ENCODE assay signal across 9 cellular contexts in genomic region chr1:116826818-116827606, GRCh38.
DNase-seq lines count a peak whose midpoint lies in the region; ATAC-seq, FAIRE-seq and TF ChIP-seq lines count a peak whose summit lies in the region.
"Had no signal": no experiment of that assay in that cellular context is flagged by ENCODE, and none has a peak within 500 bp of the region (broad histone marks: within the 10 kb centered on the region; RNA-seq: fewer than 3 reads in every experiment).

No MANE protein-coding gene starts in this region.

- peaks cover 17% of the 10 kb centered on the region for H3K4me1 Mint-ChIP-seq in MCF 10A (ENCODE audit: insufficient read depth, unreplicated experiment)

- no peak for FAIRE-seq in small intestine (lab: Jason Lieb, UNC)

- H3K27me3 ChIP-seq in breast epithelium = no peaks in the 10 kb centered on the region
- H3K27me3 ChIP-seq in small intestine (ENCODE audit: control insufficient read depth in 2 of 2, insufficient read depth in 2 of 2, low read length in 2 of 2) = no peaks in the 10 kb centered on the region
- no peaks in the 10 kb centered on the region for H3K27me3 ChIP-seq in heart left ventricle
- H3K27me3 ChIP-seq in right atrium auricular region = no peaks in the 10 kb centered on the region

- no peaks in the 10 kb centered on the region for H3K36me3 Mint-ChIP-seq in MCF 10A (ENCODE audit: insufficient read depth, unreplicated experiment)

- intact Hi-C loops in MCF 10A (cut with micrococcal nuclease) (no loop called here), breast epithelium (cut with DNase I; ENCODE audit: low total_unique reads) (no loop called here), heart left ventricle (cut with DNase I) (no loop called here)

- no peaks in the 10 kb centered on the region for H3K27me3 Mint-ChIP-seq in MCF 10A (ENCODE audit: insufficient read depth, unreplicated experiment)

- H3K4me1 ChIP-seq in breast epithelium = no peaks in the 10 kb centered on the region
- peaks cover 7 to 18% of the 10 kb centered on the region in 2 donors for H3K4me1 ChIP-seq in small intestine (ENCODE audit: control insufficient read depth in 2 of 2, insufficient read depth in 1 of 2, low read depth in 1 of 2, low read length in 1 of 2)
- H3K4me1 ChIP-seq in heart left ventricle = peaks cover 0 to 18% (median 11%) of the 10 kb centered on the region in 12 donors
- H3K4me1 ChIP-seq in right atrium auricular region = peaks cover 0 to 18% of the 10 kb centered on the region in 2 donors

- H3K4me3 ChIP-seq in breast epithelium = no peak overlapping the region
- no peak overlapping the region for H3K4me3 ChIP-seq in small intestine (ENCODE audit: low read depth in 1 of 2, low read length in 2 of 2)
- H3K4me3 ChIP-seq in heart left ventricle = no peak overlapping the region
- no peak overlapping the region for H3K4me3 ChIP-seq in right atrium auricular region

- no peaks in the 10 kb centered on the region for H3K9me3 ChIP-seq in breast epithelium
- no peaks in the 10 kb centered on the region for H3K9me3 ChIP-seq in small intestine (ENCODE audit: control insufficient read depth, low read depth)
- no peaks in the 10 kb centered on the region for H3K9me3 ChIP-seq in heart left ventricle
- H3K9me3 ChIP-seq in right atrium auricular region = no peaks in the 10 kb centered on the region

- DNase-seq in MCF 10A (ENCODE audit: unreplicated experiment) (peak; percentile 61), breast epithelium (ENCODE audit: low spot score in 2 of 2) (no peak), NOMO-1 treated with dmso at 0.1 percent for 144 hours (lab: John Stamatoyannopoulos, UW; ENCODE audit: unreplicated experiment) (peak; percentile 39), small intestine (peak; percentile 92), heart left ventricle (no peak), right atrium auricular region (ENCODE audit: low spot score) (no peak)
- peak; percentile 74 for DNase-seq in activated naive CD4-positive, alpha-beta T cell treated with anti-CD3 and anti-CD28 coated beads, Interleukin-2, amount 50 U/mL, for 16 hours

- H3K36me3 ChIP-seq in breast epithelium (no peaks in the 10 kb centered on the region), small intestine (ENCODE audit: control insufficient read depth in 2 of 2, insufficient read depth in 2 of 2, low read length in 2 of 2) (no peaks in the 10 kb centered on the region), heart left ventricle (no peaks in the 10 kb centered on the region), right atrium auricular region (no peaks in the 10 kb centered on the region)

- no TSS peak for BruUV-seq in MCF 10A (replicated peaks; lab: Mats Ljungman, UMichigan)

- peaks cover 7% of the 10 kb centered on the region for H3K9me3 Mint-ChIP-seq in MCF 10A (ENCODE audit: unreplicated experiment)

- H3K4me3 Mint-ChIP-seq in MCF 10A (ENCODE audit: unreplicated experiment) = no peak overlapping the region

- 38 to 44% (median 38%) methylated on average over 9 of the region's 9 CpGs for WGBS in small intestine, 3 donors
- WGBS in heart left ventricle, 4 donors = 66 to 70% (median 68%) methylated on average over 9 of the region's 9 CpGs

- no peak overlapping the region for H3K27ac ChIP-seq in breast epithelium
- peak overlapping the region; percentile 67 to 87 for H3K27ac ChIP-seq in small intestine (ENCODE audit: low read depth in 1 of 2, low read length in 1 of 2)
- no peak overlapping the region for H3K27ac ChIP-seq in heart left ventricle
- no peak overlapping the region for H3K27ac ChIP-seq in right atrium auricular region
- H3K27ac ChIP-seq: C4-2B had no signal

- peak; percentile 84 for ATAC-seq in HG03095 (IDR thresholded peaks at IDR 0.05; ENCODE audit: unreplicated experiment)
- ATAC-seq in heart left ventricle = no peak

- no peak for TF ChIP-seq POLR2A in breast epithelium (IDR thresholded peaks at IDR 0.05)
- TF ChIP-seq POLR2A in heart left ventricle (IDR thresholded peaks at IDR 0.05) = no peak

- no peak for TF ChIP-seq CTCF in MCF 10A (IDR thresholded peaks at IDR 0.05; ENCODE audit: unreplicated experiment)
- no peak for TF ChIP-seq CTCF in breast epithelium (IDR thresholded peaks at IDR 0.05)
- no peak for TF ChIP-seq CTCF in heart left ventricle (IDR thresholded peaks at IDR 0.05)
- TF ChIP-seq CTCF in right atrium auricular region (IDR thresholded peaks at IDR 0.05) = no peak

- CTCF ChIA-PET in MCF 10A (lab: Yijun Ruan, JAX) = interaction anchor here (1.2 to 1.5 kb wide), 2 partner anchors 89 to 235 kb away, joined by 3 to 4 read pairs; no protein-coding TSS in a partner anchor

- peak overlapping the region; percentile 59 for H3K27ac Mint-ChIP-seq in MCF 10A (ENCODE audit: low read depth, unreplicated experiment)

- POLR2A ChIA-PET in MCF 10A (lab: Yijun Ruan, JAX) = interaction anchor here (0.7 to 1.0 kb wide), 2 partner anchors 19 to 80 kb away, joined by 3 read pairs; no protein-coding TSS in a partner anchor

Comparison
In these comparisons a context has a peak if more than half of its experiments do, and no peak if none do; other contexts are left out.
1. DNase-seq: peak in MCF 10A (single experiment), NOMO-1 treated with dmso at 0.1 percent for 144 hours (single experiment), activated naive CD4-positive, alpha-beta T cell treated with anti-CD3 and anti-CD28 coated beads, Interleukin-2, amount 50 U/mL, for 16 hours (single experiment) and small intestine (single experiment); none in breast epithelium (0 of 2), heart left ventricle (0 of 5) and right atrium auricular region (single experiment).
2. H3K27ac ChIP-seq: peak in small intestine (2 of 2); none in breast epithelium (0 of 2), heart left ventricle (0 of 12) and right atrium auricular region (0 of 2).